ENCODE assay signal across 1 cellular context in the genomic region with DNA sequence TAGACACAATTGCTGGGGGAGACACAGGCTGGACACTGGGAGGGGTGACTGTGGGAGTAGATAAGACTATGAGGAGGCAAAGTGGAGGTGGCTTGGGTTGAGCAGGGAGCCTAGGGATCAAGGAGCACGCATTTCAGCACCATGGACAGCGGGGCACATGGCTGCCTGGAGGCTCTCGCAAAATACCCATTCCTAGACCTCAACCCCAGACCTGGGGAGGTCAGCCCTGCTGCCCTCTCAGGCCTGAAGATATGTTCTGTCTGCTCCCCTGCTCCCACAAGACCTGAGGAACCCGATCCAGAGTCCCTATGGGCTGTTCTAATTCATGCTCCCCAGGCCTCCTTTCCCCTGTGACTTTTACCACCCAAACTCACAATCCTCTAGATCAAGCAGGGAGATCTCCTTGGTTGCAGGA.
A peak's percentile ranks its signal among the peaks of the same experiment; 100 is the strongest.
TF ChIP-seq lines count a peak whose summit lies in the region.

No MANE protein-coding gene starts in this region.

TF ChIP-seq in HepG2, 621 proteins besides CTCF, POLR2A, EP300 and RAD21 (continued from another document and continues in another):
- TF ChIP-seq, protein P1, sequence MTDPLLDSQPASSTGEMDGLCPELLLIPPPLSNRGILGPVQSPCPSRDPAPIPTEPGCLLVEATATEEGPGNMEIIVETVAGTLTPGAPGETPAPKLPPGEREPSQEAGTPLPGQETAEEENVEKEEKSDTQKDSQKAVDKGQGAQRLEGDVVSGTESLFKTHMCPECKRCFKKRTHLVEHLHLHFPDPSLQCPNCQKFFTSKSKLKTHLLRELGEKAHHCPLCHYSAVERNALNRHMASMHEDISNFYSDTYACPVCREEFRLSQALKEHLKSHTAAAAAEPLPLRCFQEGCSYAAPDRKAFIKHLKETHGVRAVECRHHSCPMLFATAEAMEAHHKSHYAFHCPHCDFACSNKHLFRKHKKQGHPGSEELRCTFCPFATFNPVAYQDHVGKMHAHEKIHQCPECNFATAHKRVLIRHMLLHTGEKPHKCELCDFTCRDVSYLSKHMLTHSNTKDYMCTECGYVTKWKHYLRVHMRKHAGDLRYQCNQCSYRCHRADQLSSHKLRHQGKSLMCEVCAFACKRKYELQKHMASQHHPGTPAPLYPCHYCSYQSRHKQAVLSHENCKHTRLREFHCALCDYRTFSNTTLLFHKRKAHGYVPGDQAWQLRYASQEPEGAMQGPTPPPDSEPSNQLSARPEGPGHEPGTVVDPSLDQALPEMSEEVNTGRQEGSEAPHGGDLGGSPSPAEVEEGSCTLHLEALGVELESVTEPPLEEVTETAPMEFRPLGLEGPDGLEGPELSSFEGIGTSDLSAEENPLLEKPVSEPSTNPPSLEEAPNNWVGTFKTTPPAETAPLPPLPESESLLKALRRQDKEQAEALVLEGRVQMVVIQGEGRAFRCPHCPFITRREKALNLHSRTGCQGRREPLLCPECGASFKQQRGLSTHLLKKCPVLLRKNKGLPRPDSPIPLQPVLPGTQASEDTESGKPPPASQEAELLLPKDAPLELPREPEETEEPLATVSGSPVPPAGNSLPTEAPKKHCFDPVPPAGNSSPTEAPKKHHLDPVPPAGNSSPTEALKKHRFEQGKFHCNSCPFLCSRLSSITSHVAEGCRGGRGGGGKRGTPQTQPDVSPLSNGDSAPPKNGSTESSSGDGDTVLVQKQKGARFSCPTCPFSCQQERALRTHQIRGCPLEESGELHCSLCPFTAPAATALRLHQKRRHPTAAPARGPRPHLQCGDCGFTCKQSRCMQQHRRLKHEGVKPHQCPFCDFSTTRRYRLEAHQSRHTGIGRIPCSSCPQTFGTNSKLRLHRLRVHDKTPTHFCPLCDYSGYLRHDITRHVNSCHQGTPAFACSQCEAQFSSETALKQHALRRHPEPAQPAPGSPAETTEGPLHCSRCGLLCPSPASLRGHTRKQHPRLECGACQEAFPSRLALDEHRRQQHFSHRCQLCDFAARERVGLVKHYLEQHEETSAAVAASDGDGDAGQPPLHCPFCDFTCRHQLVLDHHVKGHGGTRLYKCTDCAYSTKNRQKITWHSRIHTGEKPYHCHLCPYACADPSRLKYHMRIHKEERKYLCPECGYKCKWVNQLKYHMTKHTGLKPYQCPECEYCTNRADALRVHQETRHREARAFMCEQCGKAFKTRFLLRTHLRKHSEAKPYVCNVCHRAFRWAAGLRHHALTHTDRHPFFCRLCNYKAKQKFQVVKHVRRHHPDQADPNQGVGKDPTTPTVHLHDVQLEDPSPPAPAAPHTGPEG (CRISPR knock-in tag; IDR thresholded peaks at IDR 0.05), result peak; percentile 87
- TF ChIP-seq NFE2L2 (IDR thresholded peaks at IDR 0.05; ENCODE audit: low read length), result no peak
- TF ChIP-seq BCL3 (CRISPR knock-in tag; IDR thresholded peaks at IDR 0.05), result peak; percentile 43; the same call in 1 of the 2 replicates
- TF ChIP-seq MAF1 (CRISPR knock-in tag; IDR thresholded peaks at IDR 0.05; ENCODE audit: borderline replicate concordance), result no peak
- no peak for TF ChIP-seq ZNF282 (IDR thresholded peaks at IDR 0.05; ENCODE audit: partially characterized antibody)
- TF ChIP-seq, protein P2, sequence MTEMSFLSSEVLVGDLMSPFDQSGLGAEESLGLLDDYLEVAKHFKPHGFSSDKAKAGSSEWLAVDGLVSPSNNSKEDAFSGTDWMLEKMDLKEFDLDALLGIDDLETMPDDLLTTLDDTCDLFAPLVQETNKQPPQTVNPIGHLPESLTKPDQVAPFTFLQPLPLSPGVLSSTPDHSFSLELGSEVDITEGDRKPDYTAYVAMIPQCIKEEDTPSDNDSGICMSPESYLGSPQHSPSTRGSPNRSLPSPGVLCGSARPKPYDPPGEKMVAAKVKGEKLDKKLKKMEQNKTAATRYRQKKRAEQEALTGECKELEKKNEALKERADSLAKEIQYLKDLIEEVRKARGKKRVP (CRISPR knock-in tag; IDR thresholded peaks at IDR 0.05), result no peak
- no peak for TF ChIP-seq NBN (conservative IDR thresholded peaks at IDR 0.05)
- no peak for TF ChIP-seq HIC2 (CRISPR knock-in tag; IDR thresholded peaks at IDR 0.05; ENCODE audit: low read depth)
- TF ChIP-seq MED8 (CRISPR knock-in tag; IDR thresholded peaks at IDR 0.05; ENCODE audit: insufficient replicate concordance), result no peak
- TF ChIP-seq ZNF263 (CRISPR knock-in tag; IDR thresholded peaks at IDR 0.05), result peak; percentile 63; the same call in 1 of the 2 replicates
- no peak for TF ChIP-seq CENPX (CRISPR knock-in tag; IDR thresholded peaks at IDR 0.05)
- TF ChIP-seq ZNF766 (CRISPR knock-in tag; IDR thresholded peaks at IDR 0.05; ENCODE audit: borderline replicate concordance), result peak; percentile 88; the same call in 1 of the 2 replicates
- no peak for TF ChIP-seq SMAD1 (CRISPR knock-in tag; IDR thresholded peaks at IDR 0.05; ENCODE audit: borderline replicate concordance, low read depth)
- no peak for TF ChIP-seq ZNF280B (CRISPR knock-in tag; IDR thresholded peaks at IDR 0.05; ENCODE audit: borderline replicate concordance)
- TF ChIP-seq FOXP4 (CRISPR knock-in tag; IDR thresholded peaks at IDR 0.05), result peak; percentile 40; the same call in 1 of the 2 replicates
- TF ChIP-seq POLR2AphosphoS2 (IDR thresholded peaks at IDR 0.05; ENCODE audit: low read depth, low read length), result no peak
- TF ChIP-seq, protein P3, sequence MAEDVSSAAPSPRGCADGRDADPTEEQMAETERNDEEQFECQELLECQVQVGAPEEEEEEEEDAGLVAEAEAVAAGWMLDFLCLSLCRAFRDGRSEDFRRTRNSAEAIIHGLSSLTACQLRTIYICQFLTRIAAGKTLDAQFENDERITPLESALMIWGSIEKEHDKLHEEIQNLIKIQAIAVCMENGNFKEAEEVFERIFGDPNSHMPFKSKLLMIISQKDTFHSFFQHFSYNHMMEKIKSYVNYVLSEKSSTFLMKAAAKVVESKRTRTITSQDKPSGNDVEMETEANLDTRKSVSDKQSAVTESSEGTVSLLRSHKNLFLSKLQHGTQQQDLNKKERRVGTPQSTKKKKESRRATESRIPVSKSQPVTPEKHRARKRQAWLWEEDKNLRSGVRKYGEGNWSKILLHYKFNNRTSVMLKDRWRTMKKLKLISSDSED (CRISPR knock-in tag; IDR thresholded peaks at IDR 0.05), result peak; percentile 20; the same call in 1 of the 2 replicates
- TF ChIP-seq ZNF7 (CRISPR knock-in tag; IDR thresholded peaks at IDR 0.05), result peak; percentile 59
- TF ChIP-seq DNMT3B (CRISPR knock-in tag; conservative IDR thresholded peaks at IDR 0.05), result no peak; the same call in 1 of the 2 replicates
- TF ChIP-seq NR2C2 (CRISPR knock-in tag; IDR thresholded peaks at IDR 0.05; ENCODE audit: borderline replicate concordance), result no peak
- no peak for TF ChIP-seq PHF5A (CRISPR knock-in tag; IDR thresholded peaks at IDR 0.05; ENCODE audit: low read depth, unreplicated experiment)
- TF ChIP-seq, protein P4, sequence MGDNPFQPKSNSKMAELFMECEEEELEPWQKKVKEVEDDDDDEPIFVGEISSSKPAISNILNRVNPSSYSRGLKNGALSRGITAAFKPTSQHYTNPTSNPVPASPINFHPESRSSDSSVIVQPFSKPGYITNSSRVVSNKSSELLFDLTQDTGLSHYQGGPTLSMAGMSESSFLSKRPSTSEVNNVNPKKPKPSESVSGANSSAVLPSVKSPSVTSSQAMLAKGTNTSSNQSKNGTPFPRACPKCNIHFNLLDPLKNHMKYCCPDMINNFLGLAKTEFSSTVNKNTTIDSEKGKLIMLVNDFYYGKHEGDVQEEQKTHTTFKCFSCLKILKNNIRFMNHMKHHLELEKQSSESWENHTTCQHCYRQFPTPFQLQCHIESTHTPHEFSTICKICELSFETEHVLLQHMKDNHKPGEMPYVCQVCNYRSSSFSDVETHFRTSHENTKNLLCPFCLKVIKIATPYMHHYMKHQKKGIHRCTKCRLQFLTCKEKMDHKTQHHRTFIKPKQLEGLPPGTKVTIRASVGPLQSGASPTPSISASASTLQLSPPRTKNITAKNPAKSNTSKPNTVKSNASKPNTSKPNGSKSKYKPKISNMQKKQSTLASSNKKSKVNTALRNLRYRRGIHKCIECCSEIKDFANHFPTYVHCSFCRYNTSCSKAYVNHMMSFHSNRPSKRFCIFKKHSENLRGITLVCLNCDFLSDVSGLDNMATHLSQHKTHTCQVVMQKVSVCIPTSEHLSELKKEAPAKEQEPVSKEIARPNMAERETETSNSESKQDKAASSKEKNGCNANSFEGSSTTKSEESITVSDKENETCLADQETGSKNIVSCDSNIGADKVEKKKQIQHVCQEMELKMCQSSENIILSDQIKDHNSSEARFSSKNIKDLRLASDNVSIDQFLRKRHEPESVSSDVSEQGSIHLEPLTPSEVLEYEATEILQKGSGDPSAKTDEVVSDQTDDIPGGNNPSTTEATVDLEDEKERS (CRISPR knock-in tag; IDR thresholded peaks at IDR 0.05), result 0 out of 2 replicates have a peak, but pooled peaks have one; percentile 35
- no peak for TF ChIP-seq SNAI1 (CRISPR knock-in tag; IDR thresholded peaks at IDR 0.05; ENCODE audit: borderline replicate concordance)
- no peak for TF ChIP-seq ZNF382 (CRISPR knock-in tag; IDR thresholded peaks at IDR 0.05; ENCODE audit: borderline replicate concordance)
- TF ChIP-seq MYNN (CRISPR knock-in tag; IDR thresholded peaks at IDR 0.05; ENCODE audit: low read depth), result no peak
- TF ChIP-seq ZNF512B (CRISPR knock-in tag; IDR thresholded peaks at IDR 0.05; ENCODE audit: borderline replicate concordance), result no peak
- TF ChIP-seq ZFP41 (CRISPR knock-in tag; IDR thresholded peaks at IDR 0.05; ENCODE audit: borderline replicate concordance), result no peak
- TF ChIP-seq ZNF264 (CRISPR knock-in tag; IDR thresholded peaks at IDR 0.05), result 0 out of 2 replicates have a peak, but pooled peaks have one; percentile 22
- no peak for TF ChIP-seq SOX6 (IDR thresholded peaks at IDR 0.05)
- TF ChIP-seq SOX6 (CRISPR knock-in tag; IDR thresholded peaks at IDR 0.05), result no peak
- TF ChIP-seq CREB3 (CRISPR knock-in tag; IDR thresholded peaks at IDR 0.05), result peak; percentile 88
- TF ChIP-seq EZH2 (conservative IDR thresholded peaks at IDR 0.05; ENCODE audit: low read depth, low read length), result no peak
